ENCODE assay signal across 2 cellular contexts in the genomic region with DNA sequence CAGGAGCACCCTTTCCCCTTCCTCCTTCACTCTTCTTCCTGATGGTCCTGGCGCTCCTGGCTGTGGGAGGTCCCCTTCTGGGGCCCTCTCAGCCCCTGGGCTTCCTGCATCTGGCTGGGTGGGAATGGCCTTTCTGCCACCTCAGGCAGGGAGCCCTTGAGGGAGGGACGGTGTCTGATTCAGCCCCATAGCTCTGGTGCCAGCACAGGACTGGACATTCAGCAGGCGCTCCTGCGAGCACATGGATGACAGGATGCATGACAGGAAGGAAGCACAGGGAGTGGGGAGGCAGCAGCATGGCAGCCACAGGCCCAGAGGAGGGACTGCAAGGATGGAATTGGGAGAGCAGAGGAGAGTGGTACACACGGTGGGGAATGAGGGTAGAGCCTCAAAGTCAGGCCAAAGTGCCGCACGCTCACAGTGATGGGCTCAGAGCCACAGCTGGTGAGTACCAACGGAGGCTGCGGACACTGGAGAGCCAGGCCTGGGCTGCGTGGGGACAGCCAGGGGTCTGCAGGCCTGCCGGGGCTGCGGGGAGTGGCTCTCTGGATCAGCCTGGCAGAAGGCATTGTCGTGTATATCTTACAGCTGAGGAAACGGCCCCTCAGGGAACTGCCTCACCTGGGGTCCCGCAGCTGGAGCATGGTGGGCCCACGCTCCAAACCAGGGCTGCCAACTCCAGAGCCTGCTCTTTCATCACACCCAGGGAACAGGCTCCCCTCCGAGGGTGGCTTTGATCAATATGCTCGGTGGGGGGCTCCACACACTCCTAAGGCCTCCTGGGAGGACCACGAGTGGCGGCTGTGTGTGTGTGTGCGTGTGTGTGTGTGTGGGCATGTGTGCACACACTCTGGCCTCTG.
TF ChIP-seq lines count a peak whose summit lies in the region.

No MANE protein-coding gene starts in this region.

TF ChIP-seq in IMR-90, 13 proteins besides CTCF, POLR2A, EP300 and RAD21:
- TF ChIP-seq MAFK (IDR thresholded peaks at IDR 0.05; ENCODE audit: low read depth, low read length) = no peak
- TF ChIP-seq MXI1 (IDR thresholded peaks at IDR 0.05; ENCODE audit: borderline replicate concordance, low read depth, low read length) = no peak
- TF ChIP-seq MAZ (IDR thresholded peaks at IDR 0.05; ENCODE audit: borderline replicate concordance, low read depth, low read length) = no peak
- no peak for TF ChIP-seq BHLHE40 (IDR thresholded peaks at IDR 0.05; ENCODE audit: low read depth, low read length)
- no peak for TF ChIP-seq SMC3 (IDR thresholded peaks at IDR 0.05; ENCODE audit: low read depth, low read length)
- TF ChIP-seq ELK1 (IDR thresholded peaks at IDR 0.05; ENCODE audit: borderline replicate concordance, low read depth, low read length) = no peak
- TF ChIP-seq, protein P1, sequence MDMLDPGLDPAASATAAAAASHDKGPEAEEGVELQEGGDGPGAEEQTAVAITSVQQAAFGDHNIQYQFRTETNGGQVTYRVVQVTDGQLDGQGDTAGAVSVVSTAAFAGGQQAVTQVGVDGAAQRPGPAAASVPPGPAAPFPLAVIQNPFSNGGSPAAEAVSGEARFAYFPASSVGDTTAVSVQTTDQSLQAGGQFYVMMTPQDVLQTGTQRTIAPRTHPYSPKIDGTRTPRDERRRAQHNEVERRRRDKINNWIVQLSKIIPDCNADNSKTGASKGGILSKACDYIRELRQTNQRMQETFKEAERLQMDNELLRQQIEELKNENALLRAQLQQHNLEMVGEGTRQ (IDR thresholded peaks at IDR 0.05; ENCODE audit: low read depth, low read length) = no peak
- TF ChIP-seq RFX5 (IDR thresholded peaks at IDR 0.05; ENCODE audit: low read depth, low read length) = no peak
- no peak for TF ChIP-seq FOS (IDR thresholded peaks at IDR 0.05; ENCODE audit: low read depth, low read length)
- TF ChIP-seq RCOR1 (IDR thresholded peaks at IDR 0.05; ENCODE audit: insufficient replicate concordance, low read length) = no peak
- no peak for TF ChIP-seq CHD1 (IDR thresholded peaks at IDR 0.05; ENCODE audit: low read depth, low read length)
- TF ChIP-seq CEBPB (IDR thresholded peaks at IDR 0.05; ENCODE audit: low read depth, low read length) = no peak
- no peak for TF ChIP-seq NFE2L2 (IDR thresholded peaks at IDR 0.05; ENCODE audit: low read depth, low read length)

TF ChIP-seq in H1, 55 proteins besides CTCF, POLR2A, EP300 and RAD21:
- TF ChIP-seq RBBP5 (IDR thresholded peaks at IDR 0.05; ENCODE audit: borderline replicate concordance, low read depth, low read length) (no peak), TCF12 (IDR thresholded peaks at IDR 0.05; ENCODE audit: low read depth, low read length) (no peak)
- TF ChIP-seq, protein P2, sequence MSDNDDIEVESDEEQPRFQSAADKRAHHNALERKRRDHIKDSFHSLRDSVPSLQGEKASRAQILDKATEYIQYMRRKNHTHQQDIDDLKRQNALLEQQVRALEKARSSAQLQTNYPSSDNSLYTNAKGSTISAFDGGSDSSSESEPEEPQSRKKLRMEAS (IDR thresholded peaks at IDR 0.05) = 0 out of 2 replicates have a peak, but pooled peaks have one; percentile 10
